ENCODE assay signal across 8 cellular contexts in genomic region chr9:116860509-116861120, GRCh38.
DNase-seq lines count a peak whose midpoint lies in the region; ATAC-seq and TF ChIP-seq lines count a peak whose summit lies in the region.

No MANE protein-coding gene starts in this region.

- TF ChIP-seq CTCF in retinal pigment epithelial cell (conservative IDR thresholded peaks at IDR 0.05; ENCODE audit: low read depth, low read length), result peak; percentile 77

- no peaks in the 10 kb centered on the region for H3K9me3 Mint-ChIP-seq in activated naive CD4-positive, alpha-beta T cell treated with anti-CD3 and anti-CD28 coated beads, Interleukin-2, amount 10 ng/mL, durations not matched to agents 7 days and 5 days

- DNase-seq in ACHN (peak; percentile 65), ELF-1 (ENCODE audit: low read depth, low spot score) (peak; percentile 83), NCI-H2171 treated with DMSO at 0.1 percent for 48 hours (lab: John Stamatoyannopoulos, UW) (peak; percentile 51), left cardiac atrium (peak; percentile 73), retinal pigment epithelial cell (ENCODE audit: low read depth) (peak; percentile 8)
- DNase-seq in activated naive CD4-positive, alpha-beta T cell treated with anti-CD3 and anti-CD28 coated beads, Interleukin-2, amount 10 ng/mL, durations not matched to agents 7 days and 5 days, result peak; percentile 27

- no peaks in the 10 kb centered on the region for H3K36me3 Mint-ChIP-seq in activated naive CD4-positive, alpha-beta T cell treated with anti-CD3 and anti-CD28 coated beads, Interleukin-2, amount 10 ng/mL, durations not matched to agents 7 days and 5 days

- in situ Hi-C loops in ACHN (cut with HindIII; ENCODE audit: low pct_ligation_motif_present, low pct_unique_long_range_greater_than_20kb, low sequenced_read_pairs), result no loop called here

- H3K27me3 Mint-ChIP-seq in activated naive CD4-positive, alpha-beta T cell treated with anti-CD3 and anti-CD28 coated beads, Interleukin-2, amount 10 ng/mL, durations not matched to agents 7 days and 5 days, result no peaks in the 10 kb centered on the region

- H3K4me1 Mint-ChIP-seq in activated naive CD4-positive, alpha-beta T cell treated with anti-CD3 and anti-CD28 coated beads, Interleukin-2, amount 10 ng/mL, durations not matched to agents 7 days and 5 days, result no peaks in the 10 kb centered on the region

- CTCF ChIA-PET in activated naive CD4-positive, alpha-beta T cell treated with anti-CD3 and anti-CD28 coated beads, Interleukin-2, amount 10 ng/mL, durations not matched to agents 7 days and 5 days (lab: Charles Lee), result interaction anchor here (0.9 to 5.4 kb wide), 13 partner anchors 9 to 681 kb away, joined by 3 to 51 read pairs (median 4); no protein-coding TSS in a partner anchor

- no peak overlapping the region for H3K27ac Mint-ChIP-seq in activated naive CD4-positive, alpha-beta T cell treated with anti-CD3 and anti-CD28 coated beads, Interleukin-2, amount 10 ng/mL, durations not matched to agents 7 days and 5 days

- H3K4me3 Mint-ChIP-seq in activated naive CD4-positive, alpha-beta T cell treated with anti-CD3 and anti-CD28 coated beads, Interleukin-2, amount 10 ng/mL, durations not matched to agents 7 days and 5 days, result no peak overlapping the region

- ATAC-seq in HG02588 (IDR thresholded peaks at IDR 0.05; ENCODE audit: unreplicated experiment) (peak; percentile 61), left cardiac atrium (peak; percentile 59 to 87), HG03469 (IDR thresholded peaks at IDR 0.05; ENCODE audit: unreplicated experiment) (no peak)

- intact Hi-C loops in left cardiac atrium (cut with DNase I), result loop anchor here (1.0 to 5.0 kb wide), 2 partner anchors 123 kb away; no protein-coding TSS in a partner anchor

- H3K4me3 ChIP-seq in retinal pigment epithelial cell (ENCODE audit: low read length), result no peak overlapping the region

Comparison
In these comparisons a context has a peak if more than half of its experiments do, and no peak if none do; other contexts are left out.
1. DNase-seq: peak in every context shown above with its lines; median percentile 83 in ELF-1; 73 in left cardiac atrium; 65 in ACHN; 51 in NCI-H2171 treated with DMSO at 0.1 percent for 48 hours; 27 in activated naive CD4-positive, alpha-beta T cell treated with anti-CD3 and anti-CD28 coated beads, Interleukin-2, amount 10 ng/mL, durations not matched to agents 7 days and 5 days; 8 in retinal pigment epithelial cell.